Comparison of ENCODE assay signal across 1 cellular context in genomic region chr22:31488346-31488883, GRCh38.
TF ChIP-seq lines count a peak whose summit lies in the region.

No MANE protein-coding gene starts in this region.

TF ChIP-seq in HepG2, 621 proteins besides CTCF, POLR2A, EP300 and RAD21:
- no peak for TF ChIP-seq CBX2 (IDR thresholded peaks at IDR 0.05; ENCODE audit: low read depth, low read length)
- TF ChIP-seq CBX2 (CRISPR knock-in tag; IDR thresholded peaks at IDR 0.05; ENCODE audit: low read depth) = no peak
- no peak for TF ChIP-seq CREB3 (CRISPR knock-in tag; IDR thresholded peaks at IDR 0.05)
- no peak for TF ChIP-seq NFKBIZ (CRISPR knock-in tag; IDR thresholded peaks at IDR 0.05)
- no peak for TF ChIP-seq THYN1 (CRISPR knock-in tag; IDR thresholded peaks at IDR 0.05; ENCODE audit: borderline replicate concordance, low read depth)
